16 cellular contexts compared by ENCODE assay signal in the genomic region with DNA sequence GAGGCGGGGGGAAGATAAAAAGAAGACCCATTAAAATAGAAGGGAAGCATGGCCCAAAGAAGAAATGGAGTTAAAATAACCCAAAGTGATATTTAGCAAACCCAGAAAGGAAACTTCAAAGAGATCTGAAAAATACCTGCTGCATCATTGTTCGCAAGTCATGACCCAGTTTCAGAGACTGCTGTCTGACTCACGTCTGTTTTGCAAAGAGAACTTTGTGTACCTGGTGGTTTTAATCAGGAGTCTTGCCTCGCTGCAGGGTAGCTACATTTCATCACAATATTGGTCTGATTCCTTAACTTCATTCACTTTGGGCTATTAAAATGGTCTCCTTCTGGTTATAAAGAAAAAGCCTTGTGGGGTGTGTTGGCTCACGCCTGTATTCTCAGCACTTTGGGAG.
A peak's percentile ranks its signal among the peaks of the same experiment; 100 is the strongest.
DNase-seq lines count a peak whose midpoint lies in the region; ATAC-seq and TF ChIP-seq lines count a peak whose summit lies in the region.
"Had no signal": no experiment of that assay in that cellular context is flagged by ENCODE, and none has a peak within 500 bp of the region (broad histone marks: within the 10 kb centered on the region; RNA-seq: fewer than 3 reads in every experiment).

No MANE protein-coding gene starts in this region.

- no peak overlapping the region for H3K27ac Mint-ChIP-seq in T-helper 17 cell
- H3K27ac Mint-ChIP-seq: CD14-positive monocyte, HFFc6 had no signal

- H3K9me3 ChIP-seq in T-helper 17 cell (ENCODE audit: control insufficient read depth, low read length, poor library complexity, severe bottlenecking): no peaks in the 10 kb centered on the region
- H3K9me3 ChIP-seq in suprapubic skin: no peaks in the 10 kb centered on the region
- H3K9me3 ChIP-seq in Karpas-422 (ENCODE audit: low read length): no peaks in the 10 kb centered on the region
- H3K9me3 ChIP-seq: A549, Caco-2 had no signal

- no peak overlapping the region for H3K4me3 Mint-ChIP-seq in T-helper 17 cell
- H3K4me3 Mint-ChIP-seq: CD14-positive monocyte, HFFc6 had no signal

- no peak for DNase-seq in T-helper 17 cell
- peak in 15 of 61 donors; percentile 7 to 70 (median 23) for DNase-seq in caudate nucleus (lab: John Stamatoyannopoulos, UW)
- peak; percentile 5 for DNase-seq in epithelial cell of prostate (ENCODE audit: low read depth, low spot score)
- DNase-seq in suprapubic skin (ENCODE audit: low spot score in 2 of 2): no peak
- no peak for DNase-seq in Karpas-422
- DNase-seq in SIG-M5 (lab: John Stamatoyannopoulos, UW): no peak
- no peak for DNase-seq in HuH-7 (ENCODE audit: low spot score)
- DNase-seq: Caco-2, DND-41, GDM1, HCEC 1CT, HFFc6 had no signal

- H3K4me3 ChIP-seq in suprapubic skin (no peak overlapping the region), Karpas-422 (ENCODE audit: low read length) (no peak overlapping the region)
- H3K4me3 ChIP-seq: A549 had no signal

- H3K36me3 Mint-ChIP-seq in T-helper 17 cell (ENCODE audit: low read depth): no peaks in the 10 kb centered on the region
- H3K36me3 Mint-ChIP-seq: CD14-positive monocyte; CD8-positive, alpha-beta memory T cell had no signal

- no peak overlapping the region for H2AFZ ChIP-seq in Karpas-422 (ENCODE audit: low read length)

- peak; percentile 86 for ATAC-seq in T-helper 17 cell
- ATAC-seq: A549, HepG2 had no signal

- H3K27me3 ChIP-seq in suprapubic skin (no peaks in the 10 kb centered on the region), Karpas-422 (ENCODE audit: low read length) (no peaks in the 10 kb centered on the region)

- no peaks in the 10 kb centered on the region for H3K9me2 ChIP-seq in Karpas-422 (replicated peaks; ENCODE audit: insufficient read depth, low read length)

- peak overlapping the region; percentile 81 for H3K27ac ChIP-seq in caudate nucleus (ENCODE audit: low read depth, low read length)
- no peak overlapping the region for H3K27ac ChIP-seq in epithelial cell of prostate
- peak overlapping the region; percentile 40 for H3K27ac ChIP-seq in suprapubic skin
- no peak overlapping the region for H3K27ac ChIP-seq in Karpas-422 (ENCODE audit: low read length)
- H3K27ac ChIP-seq: A549 had no signal

- H3K36me3 ChIP-seq in suprapubic skin (no peaks in the 10 kb centered on the region), Karpas-422 (ENCODE audit: insufficient read depth, low read length) (no peaks in the 10 kb centered on the region)

- TF ChIP-seq EP300 in suprapubic skin (IDR thresholded peaks at IDR 0.05): no peak

- H3K4me1 Mint-ChIP-seq in T-helper 17 cell: peaks cover 3% of the 10 kb centered on the region
- H3K4me1 Mint-ChIP-seq: CD14-positive monocyte had no signal

- no peak for TF ChIP-seq POLR2A in suprapubic skin (IDR thresholded peaks at IDR 0.05)

- WGBS in suprapubic skin: 79% methylated on average over 5 of the region's 5 CpGs

- H3K4me1 ChIP-seq in suprapubic skin (no peaks in the 10 kb centered on the region), Karpas-422 (ENCODE audit: low read length) (no peaks in the 10 kb centered on the region)
- H3K4me1 ChIP-seq: A549, Caco-2 had no signal

- H3K9ac ChIP-seq in Karpas-422 (ENCODE audit: low read length): no peak overlapping the region

- peaks cover 6% of the 10 kb centered on the region for H3K27me3 Mint-ChIP-seq in T-helper 17 cell

- no peaks in the 10 kb centered on the region for H4K20me1 ChIP-seq in Karpas-422 (ENCODE audit: insufficient read depth, low read depth, low read length)

- no peak for TF ChIP-seq CTCF in suprapubic skin (IDR thresholded peaks at IDR 0.05)

- no peaks in the 10 kb centered on the region for H3K79me2 ChIP-seq in Karpas-422 (ENCODE audit: low read length)

- no peak overlapping the region for H3K4me2 ChIP-seq in Karpas-422 (ENCODE audit: low read depth, low read length, poor library complexity, severe bottlenecking)
- H3K4me2 ChIP-seq: A549 had no signal

Comparison
In these comparisons a context has a peak if more than half of its experiments do, and no peak if none do; other contexts are left out.
1. H3K27ac ChIP-seq: peak in caudate nucleus (single experiment) and suprapubic skin (single experiment); none in epithelial cell of prostate (single experiment) and Karpas-422 (single experiment).